24 cellular contexts compared by ENCODE assay signal in genomic region chr7:637826-638225, GRCh38.
"Had no signal": no experiment of that assay in that cellular context is flagged by ENCODE, and none has a peak within 500 bp of the region (broad histone marks: within the 10 kb centered on the region; RNA-seq: fewer than 3 reads in every experiment).

No MANE protein-coding gene starts in this region.

- H3K9me3 ChIP-seq: colonic mucosa, esophagus muscularis mucosa, gastroesophageal sphincter, heart left ventricle, left ventricle myocardium inferior, prostate gland, right atrium auricular region, sigmoid colon, stomach, thyroid gland had no signal

- DNase-seq: colonic mucosa; effector CD8-positive, alpha-beta T cell; foreskin keratinocyte; left colon; left ventricle myocardium inferior; natural killer cell; sigmoid colon; stimulated activated CD4-positive, alpha-beta T cell treated with anti-CD3 and anti-CD28 coated beads, Interleukin-2, amount 100 ng/mL, for 24 hours; stimulated activated CD4-positive, alpha-beta T cell treated with anti-CD3 and anti-CD28 coated beads, Interleukin-4, amount 100 ng/mL, for 24 hours; stimulated activated naive CD4-positive, alpha-beta T cell treated with Interleukin-2 at 50 U/mL for 16 hours; stomach; thyroid gland; trophoblast cell had no signal

- H3K27me3 ChIP-seq: colonic mucosa, esophagus muscularis mucosa, foreskin keratinocyte, gastroesophageal sphincter, heart left ventricle, hepatocyte, right atrium auricular region, sigmoid colon, stomach, thyroid gland had no signal

- H3K36me3 Mint-ChIP-seq: natural killer cell had no signal

- H3K27ac ChIP-seq: colonic mucosa, esophagus muscularis mucosa, foreskin keratinocyte, gastroesophageal sphincter, heart left ventricle, hepatocyte, left ventricle myocardium inferior, parathyroid adenoma, prostate gland, right atrium auricular region, sigmoid colon, stomach, thyroid gland had no signal

- H3K36me3 ChIP-seq: colonic mucosa, esophagus muscularis mucosa, gastroesophageal sphincter, heart left ventricle, left ventricle myocardium inferior, prostate gland, right atrium auricular region, sigmoid colon, stomach, thyroid gland had no signal

- ATAC-seq: foreskin keratinocyte; gastroesophageal sphincter; heart left ventricle; left colon; natural killer cell; stimulated activated effector memory CD8-positive, alpha-beta T cell treated with anti-CD3 and anti-CD28 coated beads, Interleukin-12 subunit alpha, Interleukin-12 subunit beta, amount 100 ng/mL, for 72 hours had no signal

- H3K27ac Mint-ChIP-seq: dendritic cell treated with granulocyte-macrophage colony-stimulating factor and Interleukin-4, amounts not matched to agents 40 ng/mL and 50 ng/mL, for 4 days; memory B cell; natural killer cell; stimulated activated effector memory CD8-positive, alpha-beta T cell treated with anti-CD3 and anti-CD28 coated beads, Interleukin-12 subunit alpha, Interleukin-12 subunit beta, amount 100 ng/mL, for 72 hours had no signal

- H3K9me3 Mint-ChIP-seq: natural killer cell; stimulated activated effector memory CD8-positive, alpha-beta T cell treated with anti-CD3 and anti-CD28 coated beads, Interleukin-12 subunit alpha, Interleukin-12 subunit beta, amount 100 ng/mL, for 72 hours had no signal

- H3K4me1 ChIP-seq: colonic mucosa, esophagus muscularis mucosa, foreskin keratinocyte, gastroesophageal sphincter, heart left ventricle, parathyroid adenoma, prostate gland, right atrium auricular region, sigmoid colon, stomach, thyroid gland had no signal

- H3K4me3 ChIP-seq: colonic mucosa, esophagus muscularis mucosa, gastroesophageal sphincter, heart left ventricle, hepatocyte, left ventricle myocardium inferior, lung, prostate gland, right atrium auricular region, sigmoid colon, stomach, thyroid gland had no signal

- H3K4me3 Mint-ChIP-seq: dendritic cell treated with granulocyte-macrophage colony-stimulating factor and Interleukin-4, amounts not matched to agents 40 ng/mL and 50 ng/mL, for 4 days; memory B cell; natural killer cell; stimulated activated effector memory CD8-positive, alpha-beta T cell treated with anti-CD3 and anti-CD28 coated beads, Interleukin-12 subunit alpha, Interleukin-12 subunit beta, amount 100 ng/mL, for 72 hours had no signal
